ENCODE assay signal across 20 cellular contexts in the genomic region with DNA sequence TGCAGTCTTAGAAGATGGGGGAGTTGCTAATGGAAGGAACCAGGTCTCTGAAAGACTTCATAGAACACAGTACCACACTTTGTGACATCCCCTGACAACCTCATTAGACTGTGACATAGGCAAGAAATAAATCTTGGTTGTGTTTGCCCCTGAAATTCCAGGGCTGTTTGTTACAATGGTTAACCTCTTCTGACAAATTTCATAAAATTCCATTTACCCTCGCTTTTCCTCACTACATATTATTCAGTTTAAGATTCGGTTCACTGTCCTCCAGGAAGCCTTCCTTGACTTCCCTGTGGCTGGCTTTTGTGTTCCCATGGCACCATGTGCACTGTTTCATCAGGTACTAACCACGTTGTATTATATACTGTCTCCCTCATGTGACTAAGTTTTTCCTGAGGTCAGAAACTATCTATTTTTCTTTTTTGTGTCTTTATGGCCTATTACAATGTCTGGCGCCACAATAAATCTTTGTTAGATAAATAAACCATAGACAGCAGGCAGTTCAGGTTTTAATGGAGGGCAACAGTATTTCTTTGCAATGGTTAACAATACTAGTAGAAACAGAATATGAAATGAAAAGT. TPM values are rescaled to one million over a fixed set of nuclear protein-coding genes. Genes with fewer than 3 reads are reported as not detected.
DNase-seq lines count a peak whose midpoint lies in the region; ATAC-seq, FAIRE-seq and TF ChIP-seq lines count a peak whose summit lies in the region.
"Had no signal": no experiment of that assay in that cellular context is flagged by ENCODE, and none has a peak within 500 bp of the region (broad histone marks: within the 10 kb centered on the region; RNA-seq: fewer than 3 reads in every experiment).

No MANE protein-coding gene starts in this region.

- TF ChIP-seq POLR2A in GM12892 (IDR thresholded peaks at IDR 0.05; ENCODE audit: low read depth, low read length): no peak

- peaks cover 3% of the 10 kb centered on the region for H3K4me1 ChIP-seq in mucosa of descending colon (ENCODE audit: low read depth)
- no peaks in the 10 kb centered on the region for H3K4me1 ChIP-seq in GM23248 (ENCODE audit: insufficient read depth)

- H3K27me3 ChIP-seq in GM23248 (replicated peaks; ENCODE audit: insufficient read depth): no peaks in the 10 kb centered on the region

- FAIRE-seq in GM12892 (lab: Jason Lieb, UNC): peak; percentile 85

- no peaks in the 10 kb centered on the region for H3K79me2 ChIP-seq in GM23248 (ENCODE audit: insufficient read depth)

- no peak overlapping the region for H3K9ac ChIP-seq in GM23248

- ATAC-seq in mucosa of descending colon (peak; percentile 63), HG03571 (IDR thresholded peaks at IDR 0.05; ENCODE audit: unreplicated experiment) (no peak)
- ATAC-seq: HCT116 had no signal

- H3K36me3 ChIP-seq in mucosa of descending colon (ENCODE audit: low read depth) (no peaks in the 10 kb centered on the region), GM23248 (ENCODE audit: low read depth) (no peaks in the 10 kb centered on the region)

- no peaks in the 10 kb centered on the region for H3F3A ChIP-seq in GM23248 (ENCODE audit: insufficient read depth)

- TF ChIP-seq CTCF in mucosa of descending colon (IDR thresholded peaks at IDR 0.05): no peak

- no peak overlapping the region for H3K4me3 ChIP-seq in mucosa of descending colon
- H3K4me3 ChIP-seq in GM23248: no peak overlapping the region

- H3K4me2 ChIP-seq in GM23248 (ENCODE audit: unreplicated experiment): no peak overlapping the region

- no peak overlapping the region for H2AFZ ChIP-seq in GM23248

- H3K9me2 ChIP-seq in GM23248 (ENCODE audit: insufficient read depth): no peaks in the 10 kb centered on the region

- in situ Hi-C loops in GM23248 (cut with MboI): no loop called here

- H3K27ac ChIP-seq in GM23248: no peak overlapping the region

- intact Hi-C loops in mucosa of descending colon (cut with DNase I, micrococcal nuclease): no loop called here

- WGBS in GM23248 (ENCODE audit: low coverage in 1 of 2, low lambda C conversion rate in 2 of 2, missing lambda C conversion rate in 2 of 2), 2 experiments: 94 to 98% methylated on average over 4 of the region's 4 CpGs

- no peaks in the 10 kb centered on the region for H3K9me3 ChIP-seq in mucosa of descending colon
- H3K9me3 ChIP-seq in GM23248 (ENCODE audit: low read depth): no peaks in the 10 kb centered on the region

- no peak for DNase-seq in GM12892 (ENCODE audit: insufficient read length)
- peak; percentile 60 for DNase-seq in NCI-H69 (lab: John Stamatoyannopoulos, UW)
- peak; percentile 14 to 41 for DNase-seq in dermis microvascular lymphatic vessel endothelial cell (ENCODE audit: low read depth in 2 of 2)
- no peak for DNase-seq in mucosa of descending colon
- no peak for DNase-seq in NCI-H2029 (lab: John Stamatoyannopoulos, UW)
- DNase-seq in GM23248: no peak
- DNase-seq: ACHN; Calu3; CD4-positive, CD25-positive, alpha-beta regulatory T cell; DMS79; KBM-7; NCI-H1092; NCI-H187; NCI-H2171; NCI-H446 treated with DMSO at 0.1 percent for 48 hours; RPMI8226; SW 1271 had no signal

- no peaks in the 10 kb centered on the region for H4K20me1 ChIP-seq in GM23248 (ENCODE audit: insufficient read depth)

RNA-seq across cellular contexts. Expression of a gene that starts 54.2 kb away (rescaled TPM):
- polyA plus RNA-seq in GM12892 (2012; ENCODE audit: missing spikeins): 1.1 TPM
- total RNA-seq in dermis microvascular lymphatic vessel endothelial cell: not detected in 2 replicates
- not detected for total RNA-seq in mucosa of descending colon
- not detected in 2 replicates for total RNA-seq in GM23248 (2014; rRNA removed; shearing (Covaris generic))
- polyA plus RNA-seq in GM23248 (2016; fragmentation: Nextera tagmentation; extraction: Ambion mirVana): not detected in 2 replicates
- total RNA-seq: Calu3; CD4-positive, CD25-positive, alpha-beta regulatory T cell; G401 had no signal
- polyA plus RNA-seq: CD4-positive, CD25-positive, alpha-beta regulatory T cell had no signal

Comparison
In these comparisons a context has a peak if more than half of its experiments do, and no peak if none do; other contexts are left out.
1. DNase-seq: peak in NCI-H69 (single experiment) and dermis microvascular lymphatic vessel endothelial cell (2 of 2); none in GM12892 (single experiment), mucosa of descending colon (0 of 3), NCI-H2029 (single experiment) and GM23248 (single experiment).